Comparison of ENCODE assay signal across 20 cellular contexts in the genomic region with DNA sequence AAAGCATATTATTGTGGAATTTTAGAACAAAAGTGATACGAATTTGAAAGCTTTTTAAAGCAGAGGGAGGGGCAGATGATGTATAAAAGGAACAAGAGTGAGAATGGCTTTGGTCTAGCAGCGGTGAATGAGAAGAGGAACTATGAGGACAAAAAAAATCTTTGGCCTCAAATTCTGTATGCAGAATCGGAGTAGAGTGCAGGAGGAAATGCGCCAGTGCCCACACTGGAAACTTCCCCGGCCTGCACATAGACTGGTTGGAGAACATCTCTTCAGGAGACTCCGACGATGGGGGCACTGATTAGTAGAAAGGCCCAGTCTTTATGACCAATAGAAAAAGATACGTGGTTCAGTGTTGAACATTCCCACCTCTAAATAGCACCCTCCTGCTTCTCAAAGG.
DNase-seq lines count a peak whose midpoint lies in the region; ATAC-seq and TF ChIP-seq lines count a peak whose summit lies in the region.
"Had no signal": no experiment of that assay in that cellular context is flagged by ENCODE, and none has a peak within 500 bp of the region (broad histone marks: within the 10 kb centered on the region; RNA-seq: fewer than 3 reads in every experiment).

No MANE protein-coding gene starts in this region.

- H3K9me3 Mint-ChIP-seq in central memory CD8-positive, alpha-beta T cell, result no peaks in the 10 kb centered on the region
- H3K9me3 Mint-ChIP-seq in effector memory CD8-positive, alpha-beta T cell, result no peaks in the 10 kb centered on the region
- H3K9me3 Mint-ChIP-seq: CD4-positive, alpha-beta T cell; HFFc6 had no signal

- peak; percentile 74 for DNase-seq in CD1c-positive myeloid dendritic cell (ENCODE audit: extremely low spot score)
- DNase-seq in NOMO-1 (lab: John Stamatoyannopoulos, UW; ENCODE audit: unreplicated experiment in 2 of 2), result peak; percentile 29 to 51
- DNase-seq in central memory CD8-positive, alpha-beta T cell (ENCODE audit: low spot score in 2 of 2), result no peak
- DNase-seq in pons (ENCODE audit: low spot score), result peak; percentile 74
- DNase-seq in GM10266 (ENCODE audit: extremely low spot score), result no peak
- DNase-seq in NCI-H446 (lab: John Stamatoyannopoulos, UW), result no peak
- no peak for DNase-seq in stimulated activated CD4-positive, alpha-beta T cell treated with anti-CD3 and anti-CD28 coated beads, Interleukin-2, amount 100 ng/mL, for 48 hours
- no peak for DNase-seq in effector memory CD8-positive, alpha-beta T cell
- DNase-seq: CD4-positive, alpha-beta T cell; DMS79 treated with DMSO at 0.1 percent for 48 hours; GOT3; HFFc6; NCI-H1092 treated with DMSO at 0.1 percent for 48 hours; NCI-H1694; NCI-H2107; NCI-H226; NCI-H526 treated with DMSO at 0.1 percent for 48 hours; NK-92 treated with Interleukin-12 subunit alpha and Interleukin-12 subunit beta, amount 100 ng/mL, for 24 hours; SHP77 had no signal

- H3K4me3 Mint-ChIP-seq in central memory CD8-positive, alpha-beta T cell, result no peak overlapping the region
- H3K4me3 Mint-ChIP-seq in effector memory CD8-positive, alpha-beta T cell, result no peak overlapping the region
- H3K4me3 Mint-ChIP-seq: CD4-positive, alpha-beta T cell; HFFc6 had no signal

- no peak for ATAC-seq in central memory CD8-positive, alpha-beta T cell (replicated peaks; ENCODE audit: extremely low read depth, poor library complexity, severe bottlenecking)
- ATAC-seq in effector memory CD8-positive, alpha-beta T cell (replicated peaks), result no peak
- ATAC-seq: A549 had no signal

- peak overlapping the region; percentile 11 for H3K27ac Mint-ChIP-seq in central memory CD8-positive, alpha-beta T cell (ENCODE audit: low read depth)
- H3K27ac Mint-ChIP-seq in effector memory CD8-positive, alpha-beta T cell, result peak overlapping the region in 1 of 2 donors; percentile 12
- H3K27ac Mint-ChIP-seq: CD4-positive, alpha-beta T cell; HFFc6 had no signal

- peaks cover 12% of the 10 kb centered on the region for H3K4me1 Mint-ChIP-seq in central memory CD8-positive, alpha-beta T cell
- H3K4me1 Mint-ChIP-seq in effector memory CD8-positive, alpha-beta T cell (ENCODE audit: low read depth in 2 of 2), result peaks cover 4% of the 10 kb centered on the region in 2 donors

- no peaks in the 10 kb centered on the region for H3K27me3 Mint-ChIP-seq in central memory CD8-positive, alpha-beta T cell
- no peaks in the 10 kb centered on the region for H3K27me3 Mint-ChIP-seq in effector memory CD8-positive, alpha-beta T cell
- H3K27me3 Mint-ChIP-seq: CD4-positive, alpha-beta T cell had no signal

- H3K36me3 Mint-ChIP-seq in central memory CD8-positive, alpha-beta T cell (ENCODE audit: insufficient read depth), result peaks cover 32% of the 10 kb centered on the region
- H3K36me3 Mint-ChIP-seq in effector memory CD8-positive, alpha-beta T cell (ENCODE audit: insufficient read depth), result peaks cover 26% of the 10 kb centered on the region

- TF ChIP-seq CTCF in GM10266 (IDR thresholded peaks at IDR 0.05; ENCODE audit: control insufficient read depth, insufficient read depth, low read depth, missing control alignments), result no peak

Comparison
In these comparisons a context has a peak if more than half of its experiments do, and no peak if none do; other contexts are left out.
1. DNase-seq: peak in CD1c-positive myeloid dendritic cell (single experiment), NOMO-1 (2 of 2) and pons (single experiment); none in central memory CD8-positive, alpha-beta T cell (0 of 2), GM10266 (single experiment), NCI-H446 (0 of 2), stimulated activated CD4-positive, alpha-beta T cell treated with anti-CD3 and anti-CD28 coated beads, Interleukin-2, amount 100 ng/mL, for 48 hours (0 of 2) and effector memory CD8-positive, alpha-beta T cell (0 of 3).